ENCODE assay signal across 15 cellular contexts in the genomic region with DNA sequence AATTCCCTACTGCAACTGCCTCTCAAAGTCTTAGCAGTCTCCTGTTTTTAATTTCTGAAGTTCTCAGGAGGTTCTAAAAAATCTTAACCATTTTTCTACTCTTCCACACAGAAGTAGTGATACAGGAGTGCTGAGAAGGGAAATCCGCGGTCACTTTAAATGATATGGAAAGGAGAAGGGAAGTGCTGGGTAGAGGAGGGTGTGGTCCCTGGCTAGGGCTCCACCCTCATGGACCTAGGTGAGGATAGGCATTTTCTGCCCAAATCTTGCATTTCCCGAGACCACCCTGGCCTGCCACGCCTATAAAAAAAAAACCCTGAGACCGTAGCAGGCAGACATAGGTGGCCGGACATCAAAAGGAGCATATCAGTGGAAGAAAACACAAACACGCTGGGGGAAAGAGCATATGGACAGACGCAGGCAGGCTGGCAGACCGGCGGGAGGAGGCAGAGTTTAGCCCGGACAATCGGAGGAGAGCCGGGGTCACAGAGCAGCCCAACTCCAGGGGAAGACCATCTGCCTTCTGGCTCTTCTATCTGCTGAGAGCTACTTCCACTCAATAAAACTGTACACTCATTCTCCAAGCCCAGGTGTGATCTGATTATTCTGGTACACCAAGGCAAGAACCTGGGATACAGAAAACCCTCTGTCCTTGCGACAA.
DNase-seq lines count a peak whose midpoint lies in the region; ATAC-seq and TF ChIP-seq lines count a peak whose summit lies in the region.
"Had no signal": no experiment of that assay in that cellular context is flagged by ENCODE, and none has a peak within 500 bp of the region (broad histone marks: within the 10 kb centered on the region; RNA-seq: fewer than 3 reads in every experiment).

No MANE protein-coding gene starts in this region.

- H4K20me1 ChIP-seq in H9 (ENCODE audit: control insufficient read depth, insufficient read depth, insufficient read length): no peaks in the 10 kb centered on the region
- H4K20me1 ChIP-seq: BLaER1 treated with 17β-estradiol and CSF1 and Interleukin-3, amounts not matched to agents 10 nM and 100 nM had no signal

- H3K27ac Mint-ChIP-seq in H9: no peak overlapping the region
- H3K27ac Mint-ChIP-seq: CD4-positive, CD25-positive, alpha-beta regulatory T cell had no signal

- H3K36me3 Mint-ChIP-seq in H9 (ENCODE audit: insufficient read depth in 1 of 3, low read depth in 3 of 3): no peaks in the 10 kb centered on the region; a peak in 1 of 7 replicates
- H3K36me3 Mint-ChIP-seq: CD4-positive, CD25-positive, alpha-beta regulatory T cell had no signal

- peak overlapping the region; percentile 58 for H3K4me3 ChIP-seq in iPS-18c (ENCODE audit: insufficient read depth, low read depth, low read length)
- H3K4me3 ChIP-seq: BLaER1 treated with 17β-estradiol and CSF1 and Interleukin-3, amounts not matched to agents 10 nM and 100 nM; GM23248; HAP-1 had no signal

- H3K9ac ChIP-seq in ES-I3 (ENCODE audit: low read depth, low read length) (peak overlapping the region; percentile 76; the same call in 1 of the 2 replicates), H9 (ENCODE audit: extremely low read depth, insufficient read length, low read length) (no peak overlapping the region)
- H3K9ac ChIP-seq: BLaER1 treated with 17β-estradiol and CSF1 and Interleukin-3, amounts not matched to agents 10 nM and 100 nM; GM23248 had no signal

- H2BK12ac ChIP-seq in H9 (ENCODE audit: insufficient read length, low read depth, low read length): no peak overlapping the region

- H3K27me3 Mint-ChIP-seq in H9 (ENCODE audit: low read depth): no peaks in the 10 kb centered on the region
- H3K27me3 Mint-ChIP-seq: CD4-positive, CD25-positive, alpha-beta regulatory T cell; IgD-negative memory B cell had no signal

- no peaks in the 10 kb centered on the region for H3K27me3 ChIP-seq in H9 (ENCODE audit: insufficient read depth, low read length)

- no peak overlapping the region for H3K4ac ChIP-seq in H9 (ENCODE audit: low read depth, low read length)

- H3K14ac ChIP-seq in H9 (ENCODE audit: insufficient read depth, low read length): no peak overlapping the region

- H4K91ac ChIP-seq in H9 (ENCODE audit: insufficient read length, low read depth, low read length): no peak overlapping the region

- H3K36me3 ChIP-seq in ES-I3 (ENCODE audit: insufficient read depth, low read length): no peaks in the 10 kb centered on the region
- H3K36me3 ChIP-seq: BLaER1 treated with 17β-estradiol and CSF1 and Interleukin-3, amounts not matched to agents 10 nM and 100 nM; HAP-1 had no signal

- no peak overlapping the region for H2AK5ac ChIP-seq in H9 (ENCODE audit: insufficient read length, low read length)

- no peaks in the 10 kb centered on the region for H3K79me1 ChIP-seq in H9 (ENCODE audit: insufficient read depth, low read depth, low read length, poor library complexity, severe bottlenecking)

- no peak overlapping the region for H3K56ac ChIP-seq in H9 (ENCODE audit: insufficient read length, low read depth, low read length)

- no peak for TF ChIP-seq CTCF in H9 (conservative IDR thresholded peaks at IDR 0.05)

- H2BK20ac ChIP-seq in H9 (ENCODE audit: low read depth, low read length, poor library complexity, severe bottlenecking): no peak overlapping the region

- DNase-seq in H9 (no peak), NCI-H82 treated with DMSO at 0.1 percent for 48 hours (lab: John Stamatoyannopoulos, UW; ENCODE audit: unreplicated experiment) (peak; percentile 15), NCI-H1436 treated with DMSO at 0.1 percent for 48 hours (lab: John Stamatoyannopoulos, UW) (no peak), SIG-M5 (lab: John Stamatoyannopoulos, UW) (no peak), HT-29 (ENCODE audit: low spot score) (no peak)
- DNase-seq: ACHN; CD4-positive, CD25-positive, alpha-beta regulatory T cell; GM23248; KG1 had no signal

- no CpG with 5 or more reads among the region's 14 CpGs for WGBS in H9 (ENCODE audit: extremely low coverage, insufficient read length, low lambda C conversion rate)

- H3K4me3 Mint-ChIP-seq in H9: peak overlapping the region in 1 of 2 experiments; percentile 67; a peak in 2 of 5 replicates
- H3K4me3 Mint-ChIP-seq: CD4-positive, CD25-positive, alpha-beta regulatory T cell; IgD-negative memory B cell had no signal

- H2AFZ ChIP-seq in H9 (ENCODE audit: low read length): no peak overlapping the region
- H2AFZ ChIP-seq: GM23248 had no signal

- no peaks in the 10 kb centered on the region for H3K79me2 ChIP-seq in H9 (ENCODE audit: insufficient read depth, low read length)

- H3K4me1 ChIP-seq in ES-I3 (ENCODE audit: insufficient read depth, low read length) (no peaks in the 10 kb centered on the region), H9 (ENCODE audit: insufficient read depth, low read length) (no peaks in the 10 kb centered on the region)
- H3K4me1 ChIP-seq: BLaER1 treated with 17β-estradiol and CSF1 and Interleukin-3, amounts not matched to agents 10 nM and 100 nM; HAP-1 had no signal

- no peak for ATAC-seq in HG03565 (IDR thresholded peaks at IDR 0.05; ENCODE audit: unreplicated experiment)

- H3K9me3 Mint-ChIP-seq in H9: peaks cover 46 to 50% of the 10 kb centered on the region in 2 experiments

- no peak overlapping the region for H2BK5ac ChIP-seq in H9 (ENCODE audit: insufficient read length, low read length)

- H3K4me2 ChIP-seq in H9 (ENCODE audit: insufficient read depth, insufficient read length, low read length): peak overlapping the region; percentile 16
- H3K4me2 ChIP-seq: BLaER1 treated with 17β-estradiol and CSF1 and Interleukin-3, amounts not matched to agents 10 nM and 100 nM had no signal

- no peaks in the 10 kb centered on the region for H3K23me2 ChIP-seq in H9 (ENCODE audit: insufficient read length, low read depth, low read length, poor library complexity, severe bottlenecking)

- H4K5ac ChIP-seq in H9 (ENCODE audit: insufficient read length, low read depth, low read length): no peak overlapping the region

- H3T11ph ChIP-seq in H9 (ENCODE audit: low read length): no peak overlapping the region

- no peak overlapping the region for H3K23ac ChIP-seq in H9 (ENCODE audit: insufficient read length, low read depth, low read length)

- H3K27ac ChIP-seq in H9 (ENCODE audit: insufficient read length, low read depth, low read length): no peak overlapping the region
- H3K27ac ChIP-seq: BLaER1 treated with 17β-estradiol and CSF1 and Interleukin-3, amounts not matched to agents 10 nM and 100 nM; GM23248 had no signal

- H3K18ac ChIP-seq in H9 (ENCODE audit: insufficient read length, low read depth, low read length): no peak overlapping the region

- H2BK15ac ChIP-seq in H9 (ENCODE audit: low read depth, low read length): no peak overlapping the region

- no peak overlapping the region for H2BK120ac ChIP-seq in H9 (ENCODE audit: low read depth, low read length, poor library complexity, severe bottlenecking)

- no peaks in the 10 kb centered on the region for H3K9me3 ChIP-seq in ES-I3 (ENCODE audit: control insufficient read depth, insufficient read depth, low read length)
- no peaks in the 10 kb centered on the region for H3K9me3 ChIP-seq in H9 (ENCODE audit: control insufficient read depth, low read depth, low read length)
- peaks cover 4% of the 10 kb centered on the region for H3K9me3 ChIP-seq in iPS-18c (ENCODE audit: control insufficient read depth, insufficient read depth, low read length)
- H3K9me3 ChIP-seq: HAP-1 had no signal

- no peak overlapping the region for H4K8ac ChIP-seq in H9 (replicated peaks; ENCODE audit: insufficient read length, low read depth, low read length)

- peaks cover 0 to 4% of the 10 kb centered on the region in 2 experiments; a peak in 2 of 4 replicates for H3K4me1 Mint-ChIP-seq in H9
- H3K4me1 Mint-ChIP-seq: CD4-positive, CD25-positive, alpha-beta regulatory T cell; IgD-negative memory B cell had no signal
